Comparison of ENCODE assay signal across 8 cellular contexts in the genomic region with DNA sequence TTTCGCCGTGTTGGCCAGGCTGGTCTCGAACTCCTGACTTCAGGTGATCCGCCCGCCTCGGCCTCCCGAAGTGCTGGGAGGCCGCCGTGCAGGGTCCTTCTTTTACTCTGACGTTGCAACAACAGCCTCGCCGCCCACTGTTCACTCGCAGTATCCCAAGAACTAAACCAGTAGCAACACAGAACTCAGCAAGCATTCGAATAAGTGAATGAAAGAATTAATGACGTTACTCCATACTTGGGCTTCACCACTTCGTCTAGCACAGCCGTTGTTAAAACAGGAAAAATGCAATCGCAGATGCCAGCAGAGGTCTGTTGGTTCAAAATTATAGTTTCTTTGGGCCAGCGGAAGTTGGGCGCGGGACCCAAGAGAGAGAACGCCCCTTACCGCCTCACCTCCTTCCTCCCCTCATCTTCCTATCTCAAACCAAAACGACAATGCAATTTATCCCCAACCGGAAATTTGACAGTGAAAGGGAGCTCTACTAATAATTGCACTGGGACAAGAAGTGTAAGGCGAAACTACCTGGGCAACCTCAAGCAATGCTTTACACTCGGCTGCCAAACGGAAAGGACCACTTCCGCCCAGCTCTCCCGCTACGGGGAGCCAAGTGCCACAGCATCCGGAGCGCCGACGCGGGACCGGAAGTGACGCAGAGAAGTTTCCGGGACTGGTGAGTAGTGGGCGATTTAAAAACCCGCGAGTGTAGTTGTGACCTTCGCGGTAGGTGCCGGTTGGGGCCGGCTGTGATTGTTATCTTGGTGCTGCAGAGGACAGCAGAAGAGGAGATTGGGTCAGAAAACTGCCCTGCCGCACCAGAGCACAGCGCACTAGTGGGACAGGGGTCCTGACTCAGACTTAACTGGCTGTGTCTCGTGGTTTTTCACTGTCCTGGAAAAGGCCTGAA. TPM values are rescaled to one million over a fixed set of nuclear protein-coding genes. Genes with fewer than 3 reads are reported as not detected.
DNase-seq lines count a peak whose midpoint lies in the region; ATAC-seq and TF ChIP-seq lines count a peak whose summit lies in the region.

A gene with protein sequence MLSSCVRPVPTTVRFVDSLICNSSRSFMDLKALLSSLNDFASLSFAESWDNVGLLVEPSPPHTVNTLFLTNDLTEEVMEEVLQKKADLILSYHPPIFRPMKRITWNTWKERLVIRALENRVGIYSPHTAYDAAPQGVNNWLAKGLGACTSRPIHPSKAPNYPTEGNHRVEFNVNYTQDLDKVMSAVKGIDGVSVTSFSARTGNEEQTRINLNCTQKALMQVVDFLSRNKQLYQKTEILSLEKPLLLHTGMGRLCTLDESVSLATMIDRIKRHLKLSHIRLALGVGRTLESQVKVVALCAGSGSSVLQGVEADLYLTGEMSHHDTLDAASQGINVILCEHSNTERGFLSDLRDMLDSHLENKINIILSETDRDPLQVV (plus strand): TSS at position 653 of the 907 bp plus-strand sequence. CDS start 2,573 bp downstream, outside the sequence.
A gene (minus strand): TSS at position 359 of the 907 bp plus-strand sequence. CDS start 1,462 bp downstream, outside the sequence.

- DNase-seq in NCI-H187 treated with DMSO at 0.1 percent for 48 hours (lab: John Stamatoyannopoulos, UW): peak; percentile 65
- peak; percentile 63 to 97 (median 90) for DNase-seq in anterior cingulate cortex (lab: John Stamatoyannopoulos, UW)
- DNase-seq in right atrium auricular region (ENCODE audit: low spot score): peak; percentile 96
- peak; percentile 91 for DNase-seq in pulmonary artery endothelial cell (ENCODE audit: low read depth, low spot score)
- DNase-seq in uterus: peak; percentile 93 to 95

- H3K27me3 ChIP-seq in right atrium auricular region (no peaks in the 10 kb centered on the region), uterus (no peaks in the 10 kb centered on the region)

- H3K4me1 ChIP-seq in right atrium auricular region (peaks cover 0 to 19% of the 10 kb centered on the region in 2 donors), uterus (peaks cover 0 to 4% of the 10 kb centered on the region in 2 donors)

- H3K4me3 ChIP-seq in right atrium auricular region: peak within 1 kb of the TSS; percentile 57 to 73
- H3K4me3 ChIP-seq in uterus: peak within 1 kb of the TSS; percentile 65 to 83

- H3K36me3 ChIP-seq in right atrium auricular region (peaks cover 19% of the 10 kb centered on the region), uterus (no peaks in the 10 kb centered on the region)

- ATAC-seq in GM18498 (IDR thresholded peaks at IDR 0.05; ENCODE audit: unreplicated experiment): peak; percentile 86
- ATAC-seq in HG02943 (IDR thresholded peaks at IDR 0.05; ENCODE audit: low read depth, unreplicated experiment): peak; percentile 93

- TF ChIP-seq CTCF in right atrium auricular region (IDR thresholded peaks at IDR 0.05) (peak in 1 of 2 donors; percentile 13), uterus (IDR thresholded peaks at IDR 0.05) (peak in 3 of 4 experiments; percentile 8 to 19 (median 8))

- H3K27ac ChIP-seq in right atrium auricular region (peak within 1 kb of the TSS; percentile 87 to 92), uterus (peak within 1 kb of the TSS; percentile 96 to 98)

- intact Hi-C loops in T-helper 2 cell treated with Interferon-gamma antibody and Interleukin-4, amounts not matched to agents 100 ng/mL and 5 ng/mL, for 36 hours (cut with micrococcal nuclease): loop anchor here (1.0 to 10.0 kb wide), 12 partner anchors 12 to 562 kb away; a partner anchor contains a TSS
- intact Hi-C loops in uterus (cut with DNase I; ENCODE audit: low total_unique reads): no loop called here

- H3K9me3 ChIP-seq in right atrium auricular region (no peaks in the 10 kb centered on the region), uterus (no peaks in the 10 kb centered on the region)

- peak; percentile 32 to 45 for TF ChIP-seq POLR2A in uterus (IDR thresholded peaks at IDR 0.05)

RNA-seq across cellular contexts. Expression of the first gene that starts in this region (rescaled TPM):
- total RNA-seq in T-helper 2 cell treated with Interferon-gamma antibody and Interleukin-4, amounts not matched to agents 100 ng/mL and 5 ng/mL, for 36 hours: 27.3 and 28.4 TPM in 2 replicates
- 10 to 100 TPM; 16.1 to 16.6 TPM for total RNA-seq in right atrium auricular region
- 14.6 and 27.0 TPM in 2 replicates for total RNA-seq in pulmonary artery endothelial cell
- 10 to 100 TPM; 20.7 to 78.2 (median 45.2) TPM for total RNA-seq in uterus

RNA-seq across cellular contexts. Expression of the second gene that starts in this region (rescaled TPM):
- total RNA-seq in T-helper 2 cell treated with Interferon-gamma antibody and Interleukin-4, amounts not matched to agents 100 ng/mL and 5 ng/mL, for 36 hours: 43.7 and 48.6 TPM in 2 replicates
- total RNA-seq in right atrium auricular region (10 to 100 TPM in 1 of 2 donors, 1 to 10 TPM in 1; 6.1 to 22.9 TPM), pulmonary artery endothelial cell (19.1 and 38.4 TPM in 2 replicates), uterus (10 to 100 TPM in 3 of 4 donors, under 1 TPM in 1; 0.59 to 76.8 (median 27.5) TPM)

Comparison
In these comparisons a context has a peak if more than half of its experiments do, and no peak if none do; other contexts are left out.
1. Peak in every context shown above with its lines: DNase-seq, ATAC-seq, H3K4me3 ChIP-seq and H3K27ac ChIP-seq.